ENCODE assay signal across 8 cellular contexts in genomic region chr5:1800470-1801060, GRCh38. TPM values are rescaled to one million over a fixed set of nuclear protein-coding genes. Genes with fewer than 3 reads are reported as not detected.
A peak's percentile ranks its signal among the peaks of the same experiment; 100 is the strongest.
DNase-seq lines count a peak whose midpoint lies in the region; ATAC-seq, FAIRE-seq and TF ChIP-seq lines count a peak whose summit lies in the region.

No MANE protein-coding gene starts in this region.

- H3K27me3 ChIP-seq in NT2/D1 (ENCODE audit: insufficient read depth, insufficient read length) (no peaks in the 10 kb centered on the region), K562 (ENCODE audit: control insufficient read depth in 2 of 2, insufficient read depth in 2 of 2, low read length in 2 of 2) (no peaks in the 10 kb centered on the region), keratinocyte (ENCODE audit: control insufficient read depth, extremely low read depth, insufficient read depth, low read length) (no peaks in the 10 kb centered on the region)

- peak overlapping the region; percentile 88 for H3K27ac Mint-ChIP-seq in stimulated activated memory B cell treated with anti-CD40 and anti-IgM and Interleukin-4, amounts not matched to agents 10 μg/mL and 1 μg/mL and 100 μg/mL, for 72 hours

- WGBS in K562 (ENCODE audit: insufficient coverage, low coverage, missing lambda C conversion rate) = 3% methylated on average over 20 of the region's 20 CpGs

- peak overlapping the region; percentile 94 for H3K4me3 ChIP-seq in NT2/D1 (ENCODE audit: insufficient read length, low read depth)
- H3K4me3 ChIP-seq in K562 = peak overlapping the region; percentile 99
- H3K4me3 ChIP-seq in keratinocyte (ENCODE audit: control insufficient read depth in 2 of 3, extremely low read depth in 1 of 3, insufficient read depth in 2 of 3, low read depth in 1 of 3, low read length in 3 of 3) = peak overlapping the region; percentile 77 to 97 (median 95)

- no peaks in the 10 kb centered on the region for H3K27me3 Mint-ChIP-seq in stimulated activated memory B cell treated with anti-CD40 and anti-IgM and Interleukin-4, amounts not matched to agents 10 μg/mL and 1 μg/mL and 100 μg/mL, for 72 hours

- H3K79me2 ChIP-seq in K562 (ENCODE audit: control insufficient read depth, insufficient read depth, low read length) (peaks cover 81% of the 10 kb centered on the region), keratinocyte (ENCODE audit: control insufficient read depth, insufficient read depth, low read length) (peaks cover 85% of the 10 kb centered on the region)

- H3K4me2 ChIP-seq in K562 (ENCODE audit: insufficient read depth, low read length) = peak overlapping the region; percentile 95
- peak overlapping the region; percentile 100 for H3K4me2 ChIP-seq in keratinocyte (ENCODE audit: control insufficient read depth, extremely low read depth, insufficient read depth, low read depth, low read length)

- peak overlapping the region; percentile 95 for H2AFZ ChIP-seq in K562 (ENCODE audit: low read depth, low read length)
- peak overlapping the region; percentile 86 for H2AFZ ChIP-seq in keratinocyte (ENCODE audit: control insufficient read depth, low read length)

- H3K9me3 Mint-ChIP-seq in stimulated activated memory B cell treated with anti-CD40 and anti-IgM and Interleukin-4, amounts not matched to agents 10 μg/mL and 1 μg/mL and 100 μg/mL, for 72 hours = no peaks in the 10 kb centered on the region

- intact Hi-C loops in K562 (cut with micrococcal nuclease) = no loop called here

- CTCF ChIA-PET in K562 (lab: Yijun Ruan, JAX; ENCODE audit: low intra/inter-chr PET ratio) = no interaction called here

- H3K27ac ChIP-seq in K562 (ENCODE audit: extremely low read depth, low read depth, low read length) = peak overlapping the region; percentile 98
- peak overlapping the region; percentile 95 for H3K27ac ChIP-seq in keratinocyte (ENCODE audit: control insufficient read depth, insufficient read depth, low read length)

- H4K20me1 ChIP-seq in K562 (replicated peaks; ENCODE audit: control insufficient read depth, insufficient read depth, low read length) (peaks cover 4% of the 10 kb centered on the region; the same call in 1 of the 2 replicates), keratinocyte (ENCODE audit: control insufficient read depth, extremely low read depth, insufficient read depth, low read length) (no peaks in the 10 kb centered on the region)

- TF ChIP-seq CTCF in K562 (IDR thresholded peaks at IDR 0.05 in 2 of 3, conservative IDR thresholded peaks at IDR 0.05 in 1 of 3; ENCODE audit: insufficient read depth in 2 of 3, low read depth in 1 of 3, low read length in 3 of 3) (no peak), keratinocyte (optimal IDR thresholded peaks at IDR 0.05 in 1 of 3, IDR thresholded peaks at IDR 0.05 in 1 of 3, conservative IDR thresholded peaks at IDR 0.05 in 1 of 3; ENCODE audit: extremely low read depth in 1 of 3, insufficient read depth in 2 of 3, low read length in 3 of 3) (no peak)

- peaks cover 66% of the 10 kb centered on the region for H3K36me3 ChIP-seq in NT2/D1 (ENCODE audit: insufficient read depth, insufficient read length, low read length)
- peaks cover 67% of the 10 kb centered on the region for H3K36me3 ChIP-seq in K562 (ENCODE audit: control insufficient read depth, insufficient read depth, low read length)
- peaks cover 33 to 41% of the 10 kb centered on the region in 2 experiments for H3K36me3 ChIP-seq in keratinocyte (ENCODE audit: control insufficient read depth in 2 of 2, extremely low read depth in 1 of 2, insufficient read depth in 2 of 2, low read length in 2 of 2)

- H3K4me1 Mint-ChIP-seq in stimulated activated memory B cell treated with anti-CD40 and anti-IgM and Interleukin-4, amounts not matched to agents 10 μg/mL and 1 μg/mL and 100 μg/mL, for 72 hours = peaks cover 64% of the 10 kb centered on the region

- H3K4me3 Mint-ChIP-seq in stimulated activated memory B cell treated with anti-CD40 and anti-IgM and Interleukin-4, amounts not matched to agents 10 μg/mL and 1 μg/mL and 100 μg/mL, for 72 hours = peak overlapping the region; percentile 99

- FAIRE-seq in K562 (lab: Jason Lieb, UNC) = peak; percentile 54
- FAIRE-seq in keratinocyte (lab: Jason Lieb, UNC) = no peak

- no peak for TF ChIP-seq RAD21 in K562 (CRISPR knock-in tag; conservative IDR thresholded peaks at IDR 0.05 in 1 of 2, IDR thresholded peaks at IDR 0.05 in 1 of 2)

- peaks cover 50% of the 10 kb centered on the region for H3K36me3 Mint-ChIP-seq in stimulated activated memory B cell treated with anti-CD40 and anti-IgM and Interleukin-4, amounts not matched to agents 10 μg/mL and 1 μg/mL and 100 μg/mL, for 72 hours

- no peak for TF ChIP-seq EP300 in K562 (IDR thresholded peaks at IDR 0.05; ENCODE audit: low read length)

- H3K9me1 ChIP-seq in K562 (ENCODE audit: control insufficient read depth, insufficient read depth, low read length) = no peaks in the 10 kb centered on the region
- H3K9me1 ChIP-seq in keratinocyte (ENCODE audit: control insufficient read depth, extremely low read depth, insufficient read depth, low read length) = no peaks in the 10 kb centered on the region

- H3K9ac ChIP-seq in NT2/D1 (ENCODE audit: insufficient read length, low read depth) = peak overlapping the region; percentile 87
- H3K9ac ChIP-seq in K562 (ENCODE audit: insufficient read depth in 1 of 2, low read depth in 2 of 2, low read length in 2 of 2) = peak overlapping the region; percentile 98 to 99
- H3K9ac ChIP-seq in keratinocyte (ENCODE audit: control insufficient read depth, extremely low read depth, insufficient read depth, low read length) = peak overlapping the region; percentile 91

- in situ Hi-C loops in K562 (cut with MboI) = no loop called here

- peak; percentile 1 for ATAC-seq in HG02642 (IDR thresholded peaks at IDR 0.05; ENCODE audit: poor library complexity, unreplicated experiment)
- ATAC-seq in K562 = peak; percentile 3
- ATAC-seq in stimulated activated memory B cell treated with anti-CD40 and anti-IgM and Interleukin-4, amounts not matched to agents 10 μg/mL and 1 μg/mL and 100 μg/mL, for 72 hours = no peak

- DNase-seq in EL = peak; percentile 25
- DNase-seq in NT2/D1 (ENCODE audit: low read depth, low spot score) = no peak
- DNase-seq in K562 (ENCODE audit: extremely low read depth in 1 of 4, low spot score in 3 of 4) = no peak
- DNase-seq in keratinocyte (ENCODE audit: low read depth, low spot score) = no peak
- DNase-seq in GM03348 (ENCODE audit: low spot score) = no peak
- no peak for DNase-seq in KG1 (lab: John Stamatoyannopoulos, UW)

- H3K9me3 ChIP-seq in NT2/D1 (ENCODE audit: insufficient read depth, low read length) (no peaks in the 10 kb centered on the region), K562 (replicated peaks; ENCODE audit: control insufficient read depth, insufficient read depth, low read depth, low read length) (no peaks in the 10 kb centered on the region), keratinocyte (ENCODE audit: control insufficient read depth, low read depth, low read length) (no peaks in the 10 kb centered on the region)

- no peak for TF ChIP-seq POLR2A in K562 (conservative IDR thresholded peaks at IDR 0.05)

- H3K4me1 ChIP-seq in NT2/D1 (ENCODE audit: insufficient read depth, insufficient read length) (peaks cover 8% of the 10 kb centered on the region), K562 (replicated peaks in 1 of 2; ENCODE audit: control insufficient read depth in 2 of 2, insufficient read depth in 2 of 2, low read length in 2 of 2) (peaks cover 5 to 42% of the 10 kb centered on the region in 2 experiments; a peak in 3 of 5 replicates), keratinocyte (ENCODE audit: control insufficient read depth, extremely low read depth, insufficient read depth, low read length) (peaks cover 14% of the 10 kb centered on the region)

- POLR2A ChIA-PET in K562 (lab: Yijun Ruan, JAX) = interaction anchor here (1.4 to 2.2 kb wide), 2 partner anchors 9 to 38 kb away, joined by 4 to 7 read pairs; no protein-coding TSS in a partner anchor

- BruUV-seq in K562 (replicated peaks; lab: Mats Ljungman, UMichigan) = no TSS peak

- dilution Hi-C loops in keratinocyte (cut with MboI; ENCODE audit: extremely low pct_ligation_motif_present, low sequenced_read_pairs) = no loop called here

RNA-seq across cellular contexts. Expression of gene NDUFS6, which starts 0.6 kb away (rescaled TPM):
- total RNA-seq in K562 (2011; cell fraction: chromatin; rRNA removed; ENCODE audit: low replicate concordance) = 19.2 and 34.5 TPM in 2 replicates
- total RNA-seq in K562 (2011; cell fraction: nucleolus; rRNA removed) = 50.4 and 58.7 TPM in 2 replicates
- 40.3 and 48.3 TPM in 2 replicates for total RNA-seq in K562 (2011; cell fraction: nucleoplasm; rRNA removed)
- 187 and 258 TPM in 2 replicates for total RNA-seq in K562 (2014; rRNA removed)
- total RNA-seq in K562 (2014; rRNA removed; fragmentation: Illumina TruSeq; extraction: Trizol) = 61.1 and 77.0 TPM in 2 replicates
- total RNA-seq in K562 (2015; rRNA removed; fragmentation: Illumina TruSeq; extraction: Trizol) = 154 and 169 TPM in 2 replicates
- 97.2 and 104 TPM in 2 replicates for total RNA-seq in K562 (2021)
- 52.7 and 54.7 TPM in 2 replicates for polyA plus RNA-seq in K562 (2011; rRNA removed)
- polyA plus RNA-seq in K562 (2011; cell fraction: cytosol; rRNA removed) = 172 and 193 TPM in 2 replicates
- 53.4 and 60.6 TPM in 2 replicates for polyA plus RNA-seq in K562 (2011; cell fraction: nucleus; rRNA removed)
- 123 and 325 TPM in 2 replicates for polyA plus RNA-seq in K562 (2012)
- polyA plus RNA-seq in K562 (2014; fragmentation: Illumina TruSeq; extraction: Trizol) = 73.1 and 114 TPM in 2 replicates
- polyA plus RNA-seq in K562 (2014; fragmentation: Nextera tagmentation; extraction: Ambion mirVana) = 10 to 100 TPM; 36.1 to 67.5 TPM
- 238 and 291 TPM in 2 replicates for polyA plus RNA-seq in K562 (2014; rRNA removed)
- 23.4 and 29.5 TPM in 2 replicates for polyA minus RNA-seq in K562 (2011; rRNA and poly(A)+ RNA removed)
- 51.9 and 68.1 TPM in 2 replicates for polyA minus RNA-seq in K562 (2011; cell fraction: cytosol; rRNA and poly(A)+ RNA removed)
- 27.2 and 41.0 TPM in 2 replicates for polyA minus RNA-seq in K562 (2011; cell fraction: nucleus; rRNA and poly(A)+ RNA removed)
- 35.2 to 127 TPM (median 66.3 TPM) in 3 replicates for polyA plus RNA-seq in keratinocyte
- polyA plus RNA-seq in keratinocyte (2011; ENCODE audit: low read depth) = 99.2 TPM
- 17.8 and 50.2 TPM in 2 replicates for polyA plus RNA-seq in keratinocyte (2011; cell fraction: cytosol; rRNA removed)
- 22.3 and 39.5 TPM in 2 replicates for polyA plus RNA-seq in keratinocyte (2011; cell fraction: nucleus; rRNA removed)
- 59.4 and 132 TPM in 2 replicates for polyA plus RNA-seq in keratinocyte (2012; ENCODE audit: low replicate concordance)
- polyA minus RNA-seq in keratinocyte = 5.5 to 13.2 TPM (median 6.7 TPM) in 3 replicates
- 58.5 TPM for polyA minus RNA-seq in keratinocyte (2011; cell fraction: cytosol; rRNA and poly(A)+ RNA removed)
- 4.5 and 7.8 TPM in 2 replicates for polyA minus RNA-seq in keratinocyte (2011; cell fraction: nucleus; rRNA and poly(A)+ RNA removed)

RNA-seq across cellular contexts. Expression of gene MRPL36, which starts 0.9 kb away (rescaled TPM):
- 26.7 and 58.3 TPM in 2 replicates for total RNA-seq in K562 (2011; cell fraction: chromatin; rRNA removed; ENCODE audit: low replicate concordance)
- total RNA-seq in K562 (2011; cell fraction: nucleolus; rRNA removed) = 61.8 and 76.9 TPM in 2 replicates
- total RNA-seq in K562 (2011; cell fraction: nucleoplasm; rRNA removed) = 52.0 and 86.6 TPM in 2 replicates
- total RNA-seq in K562 (2014; rRNA removed) = 120 and 124 TPM in 2 replicates
- 78.3 and 79.2 TPM in 2 replicates for total RNA-seq in K562 (2014; rRNA removed; fragmentation: Illumina TruSeq; extraction: Trizol)
- total RNA-seq in K562 (2015; rRNA removed; fragmentation: Illumina TruSeq; extraction: Trizol) = 98.6 and 111 TPM in 2 replicates
- total RNA-seq in K562 (2021) = 99.7 and 108 TPM in 2 replicates
- 126 and 153 TPM in 2 replicates for polyA plus RNA-seq in K562 (2011; rRNA removed)
- 98.6 and 153 TPM in 2 replicates for polyA plus RNA-seq in K562 (2011; cell fraction: cytosol; rRNA removed)
- 99.5 and 103 TPM in 2 replicates for polyA plus RNA-seq in K562 (2011; cell fraction: nucleus; rRNA removed)
- polyA plus RNA-seq in K562 (2012) = 83.2 and 123 TPM in 2 replicates
- 120 and 123 TPM in 2 replicates for polyA plus RNA-seq in K562 (2014; fragmentation: Illumina TruSeq; extraction: Trizol)
- 100 to 1,000 TPM; 550 to 557 TPM for polyA plus RNA-seq in K562 (2014; fragmentation: Nextera tagmentation; extraction: Ambion mirVana)
- 184 and 199 TPM in 2 replicates for polyA plus RNA-seq in K562 (2014; rRNA removed)
- polyA minus RNA-seq in K562 (2011; rRNA and poly(A)+ RNA removed) = 53.5 and 58.0 TPM in 2 replicates
- polyA minus RNA-seq in K562 (2011; cell fraction: cytosol; rRNA and poly(A)+ RNA removed) = 31.9 and 33.4 TPM in 2 replicates
- polyA minus RNA-seq in K562 (2011; cell fraction: nucleus; rRNA and poly(A)+ RNA removed) = 37.2 and 53.5 TPM in 2 replicates
- 84.2 to 152 TPM (median 121 TPM) in 3 replicates for polyA plus RNA-seq in keratinocyte
- 129 TPM for polyA plus RNA-seq in keratinocyte (2011; ENCODE audit: low read depth)
- polyA plus RNA-seq in keratinocyte (2011; cell fraction: cytosol; rRNA removed) = 116 and 120 TPM in 2 replicates
- 57.9 and 66.3 TPM in 2 replicates for polyA plus RNA-seq in keratinocyte (2011; cell fraction: nucleus; rRNA removed)
- polyA plus RNA-seq in keratinocyte (2012; ENCODE audit: low replicate concordance) = 99.1 and 103 TPM in 2 replicates
- polyA minus RNA-seq in keratinocyte = 36.4 to 62.4 TPM (median 51.7 TPM) in 3 replicates
- polyA minus RNA-seq in keratinocyte (2011; cell fraction: cytosol; rRNA and poly(A)+ RNA removed) = 64.8 TPM
- 10.3 and 12.1 TPM in 2 replicates for polyA minus RNA-seq in keratinocyte (2011; cell fraction: nucleus; rRNA and poly(A)+ RNA removed)
